In the genomic region with DNA sequence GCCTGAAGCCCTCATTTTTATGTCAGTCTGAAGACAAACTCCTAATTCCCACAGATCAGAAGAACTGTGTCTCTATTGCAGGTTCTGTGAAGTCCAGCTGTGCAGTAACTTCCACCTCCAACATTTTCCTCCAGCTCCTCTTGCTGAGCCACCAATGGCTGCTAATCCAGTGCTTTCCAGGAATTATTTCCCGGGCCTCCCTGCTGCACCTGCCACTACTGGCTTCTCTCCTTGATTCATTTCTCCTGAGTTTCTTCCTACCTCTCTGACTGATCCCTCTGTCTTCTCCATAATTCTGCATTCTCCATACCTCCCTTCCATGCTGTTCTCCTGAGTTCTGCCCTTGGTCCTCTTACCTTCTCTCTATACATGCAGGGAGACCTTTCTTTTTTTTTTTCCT, we compare ENCODE assay signal across 35 cellular contexts. TPM values are rescaled to one million over a fixed set of nuclear protein-coding genes. Genes with fewer than 3 reads are reported as not detected.
"Had no signal": no experiment of that assay in that cellular context is flagged by ENCODE, and none has a peak within 500 bp of the region (broad histone marks: within the 10 kb centered on the region; RNA-seq: fewer than 3 reads in every experiment).

No MANE protein-coding gene starts in this region.

- H3K4me3 ChIP-seq: body of pancreas, breast epithelium had no signal

- H3K27me3 ChIP-seq: body of pancreas had no signal

- H3K9me3 ChIP-seq: body of pancreas, breast epithelium had no signal

- DNase-seq: activated CD4-positive, alpha-beta memory T cell treated with anti-CD3 and anti-CD28 coated beads, Interleukin-2, amount 10 ng/mL, durations not matched to agents 7 days and 5 days; activated CD4-positive, alpha-beta T cell treated with anti-CD3 and anti-CD28 coated beads for 1 hour; activated CD4-positive, alpha-beta T cell treated with anti-CD3 and anti-CD28 coated beads for 36 hours; activated CD4-positive, alpha-beta T cell treated with anti-CD3 and anti-CD28 coated beads for 48 hours; activated CD4-positive, alpha-beta T cell treated with anti-CD3 and anti-CD28 coated beads, Interleukin-2, amount 10 ng/mL, durations not matched to agents 7 days and 5 days; activated CD4-positive, alpha-beta T cell treated with anti-CD3 and anti-CD28 coated beads, Interleukin-2, amount 50 U/mL, for 48 hours; activated CD4-positive, CD25-positive, alpha-beta regulatory T cell; activated CD8-positive, alpha-beta memory T cell treated with anti-CD3 and anti-CD28 coated beads for 24 hours; activated CD8-positive, alpha-beta memory T cell treated with anti-CD3 and anti-CD28 coated beads, Interleukin-2, amount 10 ng/mL, durations not matched to agents 7 days and 5 days; activated CD8-positive, alpha-beta memory T cell treated with anti-CD3 and anti-CD28 coated beads, Interleukin-2, amount 50 U/mL, for 48 hours; activated CD8-positive, alpha-beta T cell treated with anti-CD3 and anti-CD28 coated beads, Interleukin-2, amount 10 ng/mL, durations not matched to agents 7 days and 5 days; activated effector memory CD4-positive, alpha-beta T cell treated with Interleukin-2 at 50 U/mL for 16 hours; activated gamma-delta T cell; activated naive CD4-positive, alpha-beta T cell treated with anti-CD3 and anti-CD28 coated beads, Interleukin-2, amount 10 ng/mL, durations not matched to agents 7 days and 5 days; activated naive CD4-positive, alpha-beta T cell treated with Interleukin-2 at 50 U/mL for 16 hours; activated naive CD8-positive, alpha-beta T cell treated with anti-CD3 and anti-CD28 coated beads, Interleukin-2, amount 10 ng/mL, durations not matched to agents 7 days and 5 days; activated naive CD8-positive, alpha-beta T cell treated with anti-CD3 and anti-CD28 coated beads, Interleukin-2, amount 50 U/mL, for 24 hours; activated T-cell treated with anti-CD3 and anti-CD28 coated beads, Interleukin-2, amount 50 U/mL, for 24 hours; activated T-cell treated with anti-CD3 and anti-CD28 coated beads, Interleukin-2, amount 50 U/mL, for 48 hours; aorta; body of pancreas; brain microvascular endothelial cell; central memory CD4-positive, alpha-beta T cell; T-helper 1 cell; T-helper 2 cell; T-helper 9 cell had no signal

- FAIRE-seq: astrocyte, TTC549 had no signal

- H3K4me1 ChIP-seq: body of pancreas, breast epithelium had no signal

- H3K27ac ChIP-seq: body of pancreas, brain microvascular endothelial cell, breast epithelium, VCaP had no signal

- ATAC-seq: activated CD4-positive, alpha-beta T cell treated with anti-CD3 and anti-CD28 coated beads for 36 hours; activated CD4-positive, CD25-positive, alpha-beta regulatory T cell treated with anti-CD3 and anti-CD28 coated beads, Interleukin-2, amount 50 U/mL, for 24 hours; activated CD8-positive, alpha-beta memory T cell treated with anti-CD3 and anti-CD28 coated beads, Interleukin-2, amount 10 ng/mL, durations not matched to agents 7 days and 5 days; activated CD8-positive, alpha-beta T cell treated with anti-CD3 and anti-CD28 coated beads, Interleukin-2, amount 10 ng/mL, durations not matched to agents 7 days and 5 days; activated naive CD8-positive, alpha-beta T cell treated with anti-CD3 and anti-CD28 coated beads, Interleukin-2, amount 50 U/mL, for 24 hours; body of pancreas; WTC11 had no signal

- H3K36me3 ChIP-seq: brain microvascular endothelial cell, breast epithelium had no signal

RNA-seq across cellular contexts. Expression of gene CISTR, which starts 45.7 kb away (rescaled TPM):
- total RNA-seq: activated CD4-positive, alpha-beta memory T cell treated with anti-CD3 and anti-CD28 coated beads, Interleukin-2, amount 10 ng/mL, durations not matched to agents 7 days and 5 days; activated CD4-positive, alpha-beta T cell treated with anti-CD3 and anti-CD28 coated beads for 36 hours; activated CD4-positive, alpha-beta T cell treated with anti-CD3 and anti-CD28 coated beads, Interleukin-2, amount 10 ng/mL, durations not matched to agents 7 days and 5 days; activated CD8-positive, alpha-beta memory T cell treated with anti-CD3 and anti-CD28 coated beads, Interleukin-2, amount 10 ng/mL, durations not matched to agents 7 days and 5 days; activated CD8-positive, alpha-beta T cell treated with anti-CD3 and anti-CD28 coated beads, Interleukin-2, amount 10 ng/mL, durations not matched to agents 7 days and 5 days; activated naive CD8-positive, alpha-beta T cell treated with anti-CD3 and anti-CD28 coated beads, Interleukin-2, amount 10 ng/mL, durations not matched to agents 7 days and 5 days; activated T-helper 2 cell treated with anti-CD3 and anti-CD28 coated beads, Interferon-gamma antibody, Interleukin-2, Interleukin-4, amounts not matched to agents 10 μg/mL and 5 μg/mL and 100 μg/mL, durations not matched to agents 14 hours and 24 hours and 36 hours; aorta; astrocyte; body of pancreas; breast epithelium; cerebellum had no signal
- polyA plus RNA-seq: adipose tissue, aorta had no signal
